In genomic region chr16:86986809-86987487, GRCh38 we compare ENCODE assay signal across 21 cellular contexts.
"Had no signal": no experiment of that assay in that cellular context is flagged by ENCODE, and none has a peak within 500 bp of the region (broad histone marks: within the 10 kb centered on the region; RNA-seq: fewer than 3 reads in every experiment).

No MANE protein-coding gene starts in this region.

- H3K4me3 ChIP-seq: heart right ventricle, mucosa of descending colon, neural progenitor cell, ovary, thyroid gland had no signal

- H2AFZ ChIP-seq: neural progenitor cell had no signal

- H3K9ac ChIP-seq: neural progenitor cell had no signal

- DNase-seq: activated CD4-positive, alpha-beta T cell treated with anti-CD3 and anti-CD28 coated beads, Interleukin-2, amount 50 U/mL, for 1 hour; activated naive CD4-positive, alpha-beta T cell treated with Interleukin-2 at 50 U/mL for 16 hours; activated naive CD8-positive, alpha-beta T cell treated with anti-CD3 and anti-CD28 coated beads, Interleukin-2, amount 50 U/mL, for 24 hours; anterior cingulate cortex; cortex of kidney; erythroblast; foreskin melanocyte; heart right ventricle; immature natural killer cell; left ventricle myocardium superior; mucosa of descending colon; naive B cell; ovary; stimulated activated CD4-positive, alpha-beta T cell treated with anti-CD3 and anti-CD28 coated beads, Interleukin-4, amount 100 ng/mL, for 4 hours; thyroid gland had no signal

- ATAC-seq: activated naive CD8-positive, alpha-beta T cell treated with anti-CD3 and anti-CD28 coated beads, Interleukin-2, amount 50 U/mL, for 24 hours; heart right ventricle; left ventricle myocardium superior; mucosa of descending colon; sciatic nerve; stimulated activated memory B cell treated with anti-CD40 and anti-IgM and Interleukin-4, amounts not matched to agents 10 μg/mL and 1 μg/mL and 100 μg/mL, for 72 hours had no signal

- H3K9me3 Mint-ChIP-seq: activated naive CD8-positive, alpha-beta T cell treated with anti-CD3 and anti-CD28 coated beads, Interleukin-2, amount 50 U/mL, for 24 hours; activated T-helper 2 cell treated with anti-CD3 and anti-CD28 coated beads, Interferon-gamma antibody, Interleukin-2, Interleukin-4, amounts not matched to agents 10 μg/mL and 5 μg/mL and 100 μg/mL, durations not matched to agents 14 hours and 24 hours and 36 hours; immature natural killer cell; stimulated activated memory B cell treated with anti-CD40 and anti-IgM and Interleukin-4, amounts not matched to agents 10 μg/mL and 1 μg/mL and 100 μg/mL, for 72 hours; T-helper 1 cell treated with Interleukin-12 subunit alpha and Interleukin-12 subunit beta and Interleukin-4 antibody, amounts not matched to agents 30 μg/mL and 1 μg/mL, for 36 hours had no signal

- H3K27ac ChIP-seq: heart right ventricle, neural progenitor cell, ovary, thyroid gland had no signal

- H3K4me2 ChIP-seq: neural progenitor cell had no signal

- H3K27me3 ChIP-seq: neural progenitor cell, ovary, thyroid gland had no signal

- H3K36me3 Mint-ChIP-seq: brain; immature natural killer cell; naive B cell; neural progenitor cell; stimulated activated memory B cell treated with anti-CD40 and anti-IgM and Interleukin-4, amounts not matched to agents 10 μg/mL and 1 μg/mL and 100 μg/mL, for 72 hours had no signal

- H3K4me1 ChIP-seq: thyroid gland had no signal

- H3K9me3 ChIP-seq: heart right ventricle, mucosa of descending colon, ovary, thyroid gland had no signal

- H3K4me3 Mint-ChIP-seq: activated naive CD8-positive, alpha-beta T cell treated with anti-CD3 and anti-CD28 coated beads, Interleukin-2, amount 50 U/mL, for 24 hours; brain; immature natural killer cell; naive B cell; neural progenitor cell; stimulated activated memory B cell treated with anti-CD40 and anti-IgM and Interleukin-4, amounts not matched to agents 10 μg/mL and 1 μg/mL and 100 μg/mL, for 72 hours; T-helper 1 cell treated with Interleukin-12 subunit alpha and Interleukin-12 subunit beta and Interleukin-4 antibody, amounts not matched to agents 30 μg/mL and 1 μg/mL, for 36 hours had no signal

- H3K27ac Mint-ChIP-seq: activated naive CD8-positive, alpha-beta T cell treated with anti-CD3 and anti-CD28 coated beads, Interleukin-2, amount 50 U/mL, for 24 hours; activated T-helper 2 cell treated with anti-CD3 and anti-CD28 coated beads, Interferon-gamma antibody, Interleukin-2, Interleukin-4, amounts not matched to agents 10 μg/mL and 5 μg/mL and 100 μg/mL, durations not matched to agents 14 hours and 24 hours and 36 hours; neural progenitor cell; stimulated activated memory B cell treated with anti-CD40 and anti-IgM and Interleukin-4, amounts not matched to agents 10 μg/mL and 1 μg/mL and 100 μg/mL, for 72 hours; T-helper 1 cell treated with Interleukin-12 subunit alpha and Interleukin-12 subunit beta and Interleukin-4 antibody, amounts not matched to agents 30 μg/mL and 1 μg/mL, for 36 hours had no signal

- H3K36me3 ChIP-seq: heart right ventricle, neural progenitor cell, ovary, thyroid gland had no signal
